16 cellular contexts compared by ENCODE assay signal in the genomic region with DNA sequence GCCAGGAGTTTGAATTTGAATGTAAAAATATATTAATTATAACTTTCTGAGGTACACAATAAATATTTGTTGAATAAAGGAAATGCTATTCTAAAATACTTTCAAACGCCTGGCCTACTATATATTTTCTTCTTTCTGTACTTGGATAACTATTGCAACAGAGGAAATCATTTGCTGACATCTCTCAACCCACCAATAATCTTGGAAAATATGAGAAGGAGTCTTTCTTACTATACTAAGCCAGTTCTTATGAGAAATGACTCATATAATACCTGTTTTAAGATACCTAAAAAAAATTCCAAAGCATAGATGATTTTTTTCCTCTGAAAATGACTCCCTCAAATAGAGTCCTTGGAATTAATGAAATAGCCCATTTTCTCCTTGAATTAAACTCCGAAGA.
DNase-seq lines count a peak whose midpoint lies in the region; ATAC-seq and TF ChIP-seq lines count a peak whose summit lies in the region.
"Had no signal": no experiment of that assay in that cellular context is flagged by ENCODE, and none has a peak within 500 bp of the region (broad histone marks: within the 10 kb centered on the region; RNA-seq: fewer than 3 reads in every experiment).

No MANE protein-coding gene starts in this region.

- H3K36me3 Mint-ChIP-seq in activated T-cell treated with anti-CD3 and anti-CD28 coated beads, Interleukin-2, amount 50 U/mL, for 4 hours (ENCODE audit: insufficient read depth) = peaks cover 15% of the 10 kb centered on the region

- peaks cover 39% of the 10 kb centered on the region for H3K4me1 Mint-ChIP-seq in activated T-cell treated with anti-CD3 and anti-CD28 coated beads, Interleukin-2, amount 50 U/mL, for 4 hours (ENCODE audit: low read depth)

- no peak overlapping the region for H3K4me3 Mint-ChIP-seq in activated T-cell treated with anti-CD3 and anti-CD28 coated beads, Interleukin-2, amount 50 U/mL, for 4 hours
- H3K4me3 Mint-ChIP-seq: CD8-positive, alpha-beta memory T cell; H9 had no signal

- no peaks in the 10 kb centered on the region for H3K9me3 Mint-ChIP-seq in activated T-cell treated with anti-CD3 and anti-CD28 coated beads, Interleukin-2, amount 50 U/mL, for 4 hours
- H3K9me3 Mint-ChIP-seq: CD8-positive, alpha-beta memory T cell; H9 had no signal

- DNase-seq in activated CD4-positive, CD25-positive, alpha-beta regulatory T cell (lab: John Stamatoyannopoulos, UW) = no peak
- DNase-seq in activated T-cell treated with anti-CD3 and anti-CD28 coated beads, Interleukin-2, amount 50 U/mL, for 4 hours = no peak
- DNase-seq in activated T-cell treated with anti-CD3 and anti-CD28 coated beads for 4 hours (no peak), NCI-H226 (peak; percentile 35), foreskin fibroblast (no peak), SK-N-DZ (ENCODE audit: low spot score) (no peak)
- no peak for DNase-seq in stimulated activated naive CD8-positive, alpha-beta T cell treated with anti-CD3 and anti-CD28 coated beads, Interleukin-15, Interleukin-2, amounts not matched to agents 100 U/mL and 50 U/mL, for 24 hours
- DNase-seq: AML-193; Caco-2; CD8-positive, alpha-beta memory T cell; DND-41; GDM1; GOT3; H9 had no signal

- ATAC-seq in activated CD4-positive, CD25-positive, alpha-beta regulatory T cell treated with anti-CD3 and anti-CD28 coated beads, Interleukin-2, amount 50 U/mL, for 24 hours = peak; percentile 30 to 39
- ATAC-seq in activated T-cell treated with anti-CD3 and anti-CD28 coated beads, Interleukin-2, amount 50 U/mL, for 4 hours = peak; percentile 21 to 42
- peak; percentile 62 for ATAC-seq in stimulated activated naive CD8-positive, alpha-beta T cell treated with anti-CD3 and anti-CD28 coated beads, Interleukin-15, Interleukin-2, amounts not matched to agents 100 U/mL and 50 U/mL, for 24 hours

- H3K4me3 ChIP-seq in foreskin fibroblast (ENCODE audit: low read depth in 1 of 2, low read length in 2 of 2) = no peak overlapping the region
- H3K4me3 ChIP-seq: BLaER1 had no signal

- no peaks in the 10 kb centered on the region for H3K27me3 Mint-ChIP-seq in activated T-cell treated with anti-CD3 and anti-CD28 coated beads, Interleukin-2, amount 50 U/mL, for 4 hours (ENCODE audit: low read depth)
- H3K27me3 Mint-ChIP-seq: CD8-positive, alpha-beta memory T cell had no signal

- TF ChIP-seq CTCF in foreskin fibroblast (IDR thresholded peaks at IDR 0.05; ENCODE audit: low read depth, low read length) = no peak
